Comparison of ENCODE assay signal across 8 cellular contexts in genomic region chr11:12223771-12224536, GRCh38.
A peak's percentile ranks its signal among the peaks of the same experiment; 100 is the strongest.
DNase-seq lines count a peak whose midpoint lies in the region; ATAC-seq and TF ChIP-seq lines count a peak whose summit lies in the region.

No MANE protein-coding gene starts in this region.

- H3K27me3 ChIP-seq in SJCRH30: no peaks in the 10 kb centered on the region
- H3K27me3 ChIP-seq in gastroesophageal sphincter: no peaks in the 10 kb centered on the region

- H3K4me3 ChIP-seq in SJCRH30 (no peak overlapping the region), gastroesophageal sphincter (no peak overlapping the region)

- DNase-seq in A172 (ENCODE audit: low spot score): peak; percentile 31
- no peak for DNase-seq in SJCRH30
- no peak for DNase-seq in iPS-NIHi7 (ENCODE audit: extremely low spot score)
- no peak for DNase-seq in NCI-H1048 (lab: John Stamatoyannopoulos, UW)
- DNase-seq in hepatic stellate cell (ENCODE audit: low spot score): no peak
- DNase-seq in sciatic nerve (ENCODE audit: low spot score): no peak

- 67 to 70% methylated on average over 2 to 6 of the region's 7 CpGs for WGBS in gastroesophageal sphincter (ENCODE audit: low coverage in 1 of 2), 2 donors

- TF ChIP-seq POLR2A in gastroesophageal sphincter (IDR thresholded peaks at IDR 0.05): no peak

- no peak for TF ChIP-seq EP300 in gastroesophageal sphincter (IDR thresholded peaks at IDR 0.05)

- no peak for TF ChIP-seq CTCF in gastroesophageal sphincter (IDR thresholded peaks at IDR 0.05)

- peaks cover 43% of the 10 kb centered on the region for H3K4me1 ChIP-seq in SJCRH30
- H3K4me1 ChIP-seq in gastroesophageal sphincter: peaks cover 0 to 51% (median 26%) of the 10 kb centered on the region in 3 donors

- H3K36me3 ChIP-seq in SJCRH30 (no peaks in the 10 kb centered on the region), gastroesophageal sphincter (peaks cover 0 to 72% of the 10 kb centered on the region in 2 donors)

- H3K9me3 ChIP-seq in SJCRH30 (replicated peaks) (no peaks in the 10 kb centered on the region), gastroesophageal sphincter (no peaks in the 10 kb centered on the region)

- intact Hi-C loops in sciatic nerve (cut with DNase I): no loop called here

- H3K27ac ChIP-seq in SJCRH30: peak overlapping the region; percentile 23; the same call in 1 of the 2 replicates
- H3K27ac ChIP-seq in gastroesophageal sphincter: peak overlapping the region in 3 of 4 donors; percentile 67 to 85 (median 76)

- ATAC-seq in GM19372 (IDR thresholded peaks at IDR 0.05; ENCODE audit: low read depth, unreplicated experiment) (peak; percentile 23), gastroesophageal sphincter (no peak), sciatic nerve (no peak)
